In genomic region chr4:119683518-119683917, GRCh38 we compare ENCODE assay signal across 14 cellular contexts. TPM values are rescaled to one million over a fixed set of nuclear protein-coding genes. Genes with fewer than 3 reads are reported as not detected.
A peak's percentile ranks its signal among the peaks of the same experiment; 100 is the strongest.
DNase-seq lines count a peak whose midpoint lies in the region; ATAC-seq and TF ChIP-seq lines count a peak whose summit lies in the region.
"Had no signal": no experiment of that assay in that cellular context is flagged by ENCODE, and none has a peak within 500 bp of the region (broad histone marks: within the 10 kb centered on the region; RNA-seq: fewer than 3 reads in every experiment).

No MANE protein-coding gene starts in this region.

- no peak overlapping the region for H3K9ac ChIP-seq in adipocyte (ENCODE audit: low read length)

- TF ChIP-seq CTCF in osteocyte (IDR thresholded peaks at IDR 0.05): no peak
- no peak for TF ChIP-seq CTCF in CD4-positive, alpha-beta T cell (IDR thresholded peaks at IDR 0.05)

- no peak overlapping the region for H3K27ac ChIP-seq in CD4-positive, alpha-beta T cell (ENCODE audit: low read depth, low read length)

- POLR2A ChIA-PET in HEK293T (lab: Yijun Ruan, JAX): no interaction called here
- POLR2A ChIA-PET in activated CD4-positive, alpha-beta memory T cell treated with anti-CD3 and anti-CD28 coated beads for 36 hours (lab: Charles Lee): interaction anchor here (0.6 kb wide), 1 partner anchor 25 kb away, joined by 3 read pairs; no protein-coding TSS in a partner anchor
- POLR2A ChIA-PET in CD4-positive, alpha-beta T cell (lab: Charles Lee): no interaction called here

- H3K4me3 Mint-ChIP-seq in osteocyte (ENCODE audit: unreplicated experiment): no peak overlapping the region
- H3K4me3 Mint-ChIP-seq in immature natural killer cell: no peak overlapping the region
- H3K4me3 Mint-ChIP-seq in activated CD4-positive, alpha-beta memory T cell treated with anti-CD3 and anti-CD28 coated beads for 36 hours: no peak overlapping the region
- H3K4me3 Mint-ChIP-seq in CD4-positive, alpha-beta T cell: no peak overlapping the region
- H3K4me3 Mint-ChIP-seq: activated CD4-positive, alpha-beta T cell treated with anti-CD3 and anti-CD28 coated beads, Interleukin-2, amount 10 ng/mL, durations not matched to agents 7 days and 5 days; memory B cell had no signal

- no peaks in the 10 kb centered on the region for H3K36me3 ChIP-seq in adipocyte (ENCODE audit: control insufficient read depth, insufficient read depth, low read length, severe bottlenecking)

- CTCF ChIA-PET in HEK293T (lab: Yijun Ruan, JAX): no interaction called here
- CTCF ChIA-PET in activated CD4-positive, alpha-beta memory T cell treated with anti-CD3 and anti-CD28 coated beads for 36 hours (lab: Charles Lee): no interaction called here
- CTCF ChIA-PET in CD4-positive, alpha-beta T cell (lab: Charles Lee): no interaction called here

- peak overlapping the region; percentile 51 for H3K27ac Mint-ChIP-seq in osteocyte (ENCODE audit: unreplicated experiment)
- no peak overlapping the region for H3K27ac Mint-ChIP-seq in immature natural killer cell
- no peak overlapping the region for H3K27ac Mint-ChIP-seq in activated CD4-positive, alpha-beta memory T cell treated with anti-CD3 and anti-CD28 coated beads for 36 hours
- H3K27ac Mint-ChIP-seq in CD4-positive, alpha-beta T cell: no peak overlapping the region
- H3K27ac Mint-ChIP-seq: activated CD4-positive, alpha-beta T cell treated with anti-CD3 and anti-CD28 coated beads, Interleukin-2, amount 10 ng/mL, durations not matched to agents 7 days and 5 days; memory B cell had no signal

- H3K4me1 Mint-ChIP-seq in osteocyte (ENCODE audit: unreplicated experiment) (peaks cover 43% of the 10 kb centered on the region), immature natural killer cell (no peaks in the 10 kb centered on the region)
- no peaks in the 10 kb centered on the region for H3K4me1 Mint-ChIP-seq in activated CD4-positive, alpha-beta memory T cell treated with anti-CD3 and anti-CD28 coated beads for 36 hours (ENCODE audit: low read depth)
- no peaks in the 10 kb centered on the region for H3K4me1 Mint-ChIP-seq in CD4-positive, alpha-beta T cell (ENCODE audit: low read depth)
- H3K4me1 Mint-ChIP-seq: activated CD4-positive, alpha-beta T cell treated with anti-CD3 and anti-CD28 coated beads, Interleukin-2, amount 10 ng/mL, durations not matched to agents 7 days and 5 days; memory B cell had no signal

- H3K27me3 ChIP-seq in adipocyte (replicated peaks; ENCODE audit: control insufficient read depth, insufficient read depth, low read length): no peaks in the 10 kb centered on the region
- no peaks in the 10 kb centered on the region for H3K27me3 ChIP-seq in CD4-positive, alpha-beta T cell (ENCODE audit: control insufficient read depth, insufficient read depth, low read length)

- DNase-seq in EH (ENCODE audit: low read depth) (peak; percentile 76), adipocyte (ENCODE audit: low read depth) (peak; percentile 68), fibroblast of the conjunctiva (ENCODE audit: low read depth) (peak; percentile 56), osteocyte (ENCODE audit: extremely low spot score, unreplicated experiment) (no peak), HEK293T (ENCODE audit: extremely low spot score) (no peak), immature natural killer cell (no peak)
- no peak for DNase-seq in activated CD4-positive, alpha-beta memory T cell treated with anti-CD3 and anti-CD28 coated beads for 36 hours
- no peak for DNase-seq in CD4-positive, alpha-beta T cell
- DNase-seq: activated CD4-positive, alpha-beta T cell treated with anti-CD3 and anti-CD28 coated beads, Interleukin-2, amount 10 ng/mL, durations not matched to agents 7 days and 5 days; glutamatergic neuron; Kasumi-1; NCI-H2107; posterior cingulate gyrus had no signal

- H3K4me1 ChIP-seq in adipocyte (ENCODE audit: control insufficient read depth, insufficient read depth, low read length): peaks cover 13% of the 10 kb centered on the region

- no peaks in the 10 kb centered on the region for H3K9me3 Mint-ChIP-seq in osteocyte (ENCODE audit: unreplicated experiment)
- no peaks in the 10 kb centered on the region for H3K9me3 Mint-ChIP-seq in immature natural killer cell
- no peaks in the 10 kb centered on the region for H3K9me3 Mint-ChIP-seq in activated CD4-positive, alpha-beta memory T cell treated with anti-CD3 and anti-CD28 coated beads for 36 hours
- no peaks in the 10 kb centered on the region for H3K9me3 Mint-ChIP-seq in CD4-positive, alpha-beta T cell
- H3K9me3 Mint-ChIP-seq: activated CD4-positive, alpha-beta T cell treated with anti-CD3 and anti-CD28 coated beads, Interleukin-2, amount 10 ng/mL, durations not matched to agents 7 days and 5 days; memory B cell had no signal

- no peaks in the 10 kb centered on the region for H3K27me3 Mint-ChIP-seq in osteocyte (ENCODE audit: unreplicated experiment)
- H3K27me3 Mint-ChIP-seq in immature natural killer cell (ENCODE audit: low read depth in 3 of 3): peaks cover 0 to 3% (median 0%) of the 10 kb centered on the region in 3 donors
- no peaks in the 10 kb centered on the region for H3K27me3 Mint-ChIP-seq in activated CD4-positive, alpha-beta memory T cell treated with anti-CD3 and anti-CD28 coated beads for 36 hours
- peaks cover 28% of the 10 kb centered on the region for H3K27me3 Mint-ChIP-seq in CD4-positive, alpha-beta T cell

- ATAC-seq in CD4-positive, alpha-beta T cell (ENCODE audit: poor library complexity): no peak

- H3K4me3 ChIP-seq in adipocyte (ENCODE audit: low read length): no peak overlapping the region

- intact Hi-C loops in activated CD4-positive, alpha-beta memory T cell treated with anti-CD3 and anti-CD28 coated beads for 36 hours (cut with micrococcal nuclease): no loop called here
- intact Hi-C loops in CD4-positive, alpha-beta T cell (cut with DNase I, micrococcal nuclease): no loop called here

- H3K36me3 Mint-ChIP-seq in osteocyte (ENCODE audit: unreplicated experiment) (no peaks in the 10 kb centered on the region), immature natural killer cell (no peaks in the 10 kb centered on the region)
- H3K36me3 Mint-ChIP-seq in activated CD4-positive, alpha-beta memory T cell treated with anti-CD3 and anti-CD28 coated beads for 36 hours: no peaks in the 10 kb centered on the region
- H3K36me3 Mint-ChIP-seq in CD4-positive, alpha-beta T cell (ENCODE audit: low read depth): no peaks in the 10 kb centered on the region
- H3K36me3 Mint-ChIP-seq: memory B cell had no signal

- no peaks in the 10 kb centered on the region for H3K9me3 ChIP-seq in adipocyte (ENCODE audit: control insufficient read depth, low read length)
- H3K9me3 ChIP-seq in CD4-positive, alpha-beta T cell (ENCODE audit: control insufficient read depth, low read length): no peaks in the 10 kb centered on the region

TF ChIP-seq in HEK293T, 16 proteins besides CTCF, POLR2A, EP300 and RAD21:
- no peak for TF ChIP-seq CTBP1 (IDR thresholded peaks at IDR 0.05; ENCODE audit: borderline replicate concordance)
- TF ChIP-seq FOXM1 (IDR thresholded peaks at IDR 0.05; ENCODE audit: borderline replicate concordance): no peak
- TF ChIP-seq HDGF (IDR thresholded peaks at IDR 0.05; ENCODE audit: borderline replicate concordance): no peak
- TF ChIP-seq BHLHE40 (IDR thresholded peaks at IDR 0.05; ENCODE audit: borderline replicate concordance): no peak
- no peak for TF ChIP-seq FOXK2 (IDR thresholded peaks at IDR 0.05)
- TF ChIP-seq NFRKB (IDR thresholded peaks at IDR 0.05): no peak
- TF ChIP-seq FOXA1 (IDR thresholded peaks at IDR 0.05): no peak
- TF ChIP-seq ARNT (IDR thresholded peaks at IDR 0.05): no peak
- TF ChIP-seq ZNF384 (IDR thresholded peaks at IDR 0.05): no peak
- TF ChIP-seq TARDBP (IDR thresholded peaks at IDR 0.05): no peak

RNA-seq across cellular contexts. Expression of gene PDE5A, which starts 54.9 kb away (rescaled TPM):
- total RNA-seq in osteocyte: 9.1 and 10.9 TPM in 2 replicates
- polyA plus RNA-seq in immature natural killer cell: 1 to 10 TPM; 1.1 to 2.2 (median 1.3) TPM
- total RNA-seq in activated CD4-positive, alpha-beta memory T cell treated with anti-CD3 and anti-CD28 coated beads for 36 hours: under 1 TPM; 0.64 to 0.87 TPM
- total RNA-seq in CD4-positive, alpha-beta T cell: under 1 TPM; 0.11 to 0.56 TPM

Comparison
In these comparisons a context has a peak if more than half of its experiments do, and no peak if none do; other contexts are left out.
1. DNase-seq: peak in EH (single experiment), adipocyte (single experiment) and fibroblast of the conjunctiva (single experiment); none in osteocyte (single experiment), HEK293T (single experiment), immature natural killer cell (0 of 3), activated CD4-positive, alpha-beta memory T cell treated with anti-CD3 and anti-CD28 coated beads for 36 hours (single experiment) and CD4-positive, alpha-beta T cell (0 of 10).